34 cellular contexts compared by ENCODE assay signal in genomic region chr12:108094250-108094649, GRCh38. TPM values are rescaled to one million over a fixed set of nuclear protein-coding genes. Genes with fewer than 3 reads are reported as not detected.
"Had no signal": no experiment of that assay in that cellular context is flagged by ENCODE, and none has a peak within 500 bp of the region (broad histone marks: within the 10 kb centered on the region; RNA-seq: fewer than 3 reads in every experiment).

No MANE protein-coding gene starts in this region.

- H3K4me3 Mint-ChIP-seq: dendritic cell treated with granulocyte-macrophage colony-stimulating factor and Interleukin-4, amounts not matched to agents 40 ng/mL and 50 ng/mL, for 4 days; effector memory CD8-positive, alpha-beta T cell; endodermal cell had no signal

- H3K9me3 Mint-ChIP-seq: dendritic cell treated with granulocyte-macrophage colony-stimulating factor and Interleukin-4, amounts not matched to agents 40 ng/mL and 50 ng/mL, for 4 days; endodermal cell had no signal

- H3K27ac Mint-ChIP-seq: dendritic cell treated with granulocyte-macrophage colony-stimulating factor and Interleukin-4, amounts not matched to agents 40 ng/mL and 50 ng/mL, for 4 days; effector memory CD8-positive, alpha-beta T cell; endodermal cell had no signal

- DNase-seq: colonic mucosa; cortex of kidney; dermis blood vessel endothelial cell; dorsolateral prefrontal cortex; effector CD4-positive, alpha-beta T cell; effector CD8-positive, alpha-beta T cell; effector memory CD4-positive, alpha-beta T cell; effector memory CD8-positive, alpha-beta T cell; erythroblast; esophagus squamous epithelium; foreskin fibroblast; foreskin keratinocyte; foreskin melanocyte; gastrocnemius medialis; glutamatergic neuron; head of caudate nucleus; heart left ventricle; heart right ventricle had no signal

- H3K27me3 ChIP-seq: colonic mucosa, gastroesophageal sphincter had no signal

- H3K9me3 ChIP-seq: colonic mucosa, esophagus muscularis mucosa, esophagus squamous epithelium, gastrocnemius medialis, gastroesophageal sphincter had no signal

- FAIRE-seq: colon, endometrium, endothelial cell of umbilical vein, frontal cortex had no signal

- ATAC-seq: effector memory CD8-positive, alpha-beta T cell; esophagus mucosa; foreskin keratinocyte; gastrocnemius medialis; gastroesophageal sphincter; heart left ventricle; heart right ventricle had no signal

- H3K36me3 ChIP-seq: colonic mucosa, esophagus muscularis mucosa, esophagus squamous epithelium, gastrocnemius medialis, gastroesophageal sphincter, heart left ventricle, heart right ventricle had no signal

- H3K27ac ChIP-seq: colonic mucosa, coronary artery, dorsolateral prefrontal cortex, epithelial cell of prostate, esophagus muscularis mucosa, esophagus squamous epithelium, foreskin keratinocyte, gastrocnemius medialis, gastroesophageal sphincter, heart left ventricle, heart right ventricle had no signal

- H3K4me3 ChIP-seq: colonic mucosa, coronary artery, dorsolateral prefrontal cortex, esophagus muscularis mucosa, esophagus squamous epithelium, gastrocnemius medialis, gastroesophageal sphincter, heart left ventricle, heart right ventricle had no signal

- H3K4me1 ChIP-seq: colonic mucosa, esophagus muscularis mucosa, foreskin keratinocyte, gastrocnemius medialis, heart left ventricle, heart right ventricle had no signal

RNA-seq across cellular contexts. Expression of gene WSCD2, which starts 34.8 kb away (rescaled TPM):
- total RNA-seq: dermis blood vessel endothelial cell, dermis microvascular lymphatic vessel endothelial cell, endothelial cell of umbilical vein, epithelial cell of proximal tubule, fibroblast of lung, fibroblast of villous mesenchyme, foreskin keratinocyte, glomerular endothelial cell had no signal
- polyA plus RNA-seq: endothelial cell of umbilical vein, fibroblast of lung, foreskin keratinocyte, heart left ventricle had no signal
